In the genomic region with DNA sequence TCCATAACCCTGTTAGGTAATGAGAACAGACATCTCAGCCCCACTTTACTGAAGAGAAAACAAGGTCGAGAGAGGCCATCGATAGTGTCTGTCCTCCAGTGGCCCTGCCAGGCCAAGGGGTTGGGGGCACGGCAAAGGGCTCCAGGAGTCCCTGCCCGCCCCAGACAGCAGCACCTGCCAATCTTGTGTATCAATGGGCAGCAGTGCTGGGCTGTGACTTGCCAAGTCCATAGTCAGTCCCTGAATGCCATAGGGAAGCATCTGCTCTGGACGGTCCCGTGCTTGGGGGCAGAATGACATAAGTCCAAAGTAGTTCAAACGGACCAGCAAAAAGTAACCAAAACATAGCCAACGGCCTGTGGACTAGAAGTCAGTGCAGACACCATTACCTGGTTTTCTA, we compare ENCODE assay signal across 16 cellular contexts. TPM values are rescaled to one million over a fixed set of nuclear protein-coding genes. Genes with fewer than 3 reads are reported as not detected.
DNase-seq lines count a peak whose midpoint lies in the region; ATAC-seq and TF ChIP-seq lines count a peak whose summit lies in the region.
"Had no signal": no experiment of that assay in that cellular context is flagged by ENCODE, and none has a peak within 500 bp of the region (broad histone marks: within the 10 kb centered on the region; RNA-seq: fewer than 3 reads in every experiment).

No MANE protein-coding gene starts in this region.

- no peak for TF ChIP-seq CTCF in GM23338 (conservative IDR thresholded peaks at IDR 0.05; ENCODE audit: low read depth in 2 of 2)
- TF ChIP-seq CTCF in breast epithelium (IDR thresholded peaks at IDR 0.05) = no peak
- TF ChIP-seq CTCF in nephron progenitor cell (IDR thresholded peaks at IDR 0.05) = no peak

- H3K36me3 Mint-ChIP-seq in GM23338 (ENCODE audit: low read depth) (no peaks in the 10 kb centered on the region), nephron progenitor cell (ENCODE audit: low read depth) (no peaks in the 10 kb centered on the region)

- no peak overlapping the region for H3K4me3 Mint-ChIP-seq in GM23338
- H3K4me3 Mint-ChIP-seq in nephron progenitor cell = no peak overlapping the region
- H3K4me3 Mint-ChIP-seq: H9 had no signal

- no peaks in the 10 kb centered on the region for H3K36me3 ChIP-seq in GM23338 (ENCODE audit: insufficient read depth)
- no peaks in the 10 kb centered on the region for H3K36me3 ChIP-seq in breast epithelium
- H3K36me3 ChIP-seq in stomach smooth muscle (ENCODE audit: control insufficient read depth in 2 of 2, insufficient read depth in 2 of 2, low read length in 2 of 2) = peaks cover 0 to 3% of the 10 kb centered on the region in 2 donors

- H2AFZ ChIP-seq in GM23338 = no peak overlapping the region

- 0 out of 2 replicates have a peak, but pooled peaks cover 9% of the 10 kb centered on the region for H3F3A ChIP-seq in GM23338 (replicated peaks; ENCODE audit: low read depth)

- TF ChIP-seq POLR2A in breast epithelium (IDR thresholded peaks at IDR 0.05) = no peak

- H3K4me3 ChIP-seq in GM23338 = no peak overlapping the region
- no peak overlapping the region for H3K4me3 ChIP-seq in breast epithelium
- H3K4me3 ChIP-seq in stomach smooth muscle (ENCODE audit: low read length in 2 of 2) = no peak overlapping the region

- no peak for ATAC-seq in GM23338

- peaks cover 85% of the 10 kb centered on the region for H3K79me2 ChIP-seq in GM23338 (replicated peaks; ENCODE audit: insufficient read depth)

- H3K27ac Mint-ChIP-seq in GM23338 = peak overlapping the region; percentile 23; the same call in 1 of the 2 replicates
- H3K27ac Mint-ChIP-seq in nephron progenitor cell = peak overlapping the region; percentile 44

- peaks cover 8% of the 10 kb centered on the region; the same call in 1 of the 2 replicates for H4K20me1 ChIP-seq in GM23338 (replicated peaks; ENCODE audit: insufficient read depth)

- H3K9me2 ChIP-seq in GM23338 (ENCODE audit: insufficient read depth) = no peaks in the 10 kb centered on the region

- intact Hi-C loops in breast epithelium (cut with DNase I; ENCODE audit: low total_unique reads) = no loop called here

- no peak for DNase-seq in GM23338 (ENCODE audit: low spot score)
- DNase-seq in breast epithelium (ENCODE audit: low spot score in 2 of 2) = no peak
- DNase-seq in nephron progenitor cell = no peak
- no peak for DNase-seq in germinal center (ENCODE audit: low spot score)
- no peak for DNase-seq in KBM-7
- DNase-seq in stimulated activated naive CD4-positive, alpha-beta T cell treated with Interleukin-2 at 50 U/mL for 16 hours (lab: John Stamatoyannopoulos, UW) = no peak
- DNase-seq in stimulated activated CD4-positive, alpha-beta T cell treated with anti-CD3 and anti-CD28 coated beads, Interleukin-2, amount 100 ng/mL, for 24 hours = no peak
- DNase-seq: DMS153, H9, Kasumi-1, NCI-H1417, NCI-H1930, NCI-H2171, NCI-H774, SHP77 treated with DMSO at 0.1 percent for 48 hours had no signal

- H3K27ac ChIP-seq in GM23338 (ENCODE audit: low read depth) (peak overlapping the region; percentile 78), breast epithelium (peak overlapping the region; percentile 91 to 94), stomach smooth muscle (ENCODE audit: low read length) (peak overlapping the region; percentile 64)

- in situ Hi-C loops in KBM-7 (cut with MboI; ENCODE audit: low pct_unique_long_range_greater_than_20kb, low sequenced_read_pairs) = no loop called here

- no peaks in the 10 kb centered on the region for H3K9me3 Mint-ChIP-seq in GM23338
- no peaks in the 10 kb centered on the region for H3K9me3 Mint-ChIP-seq in nephron progenitor cell
- H3K9me3 Mint-ChIP-seq: H9 had no signal

- H3K4me2 ChIP-seq in GM23338 = no peak overlapping the region

- H3K27me3 Mint-ChIP-seq in GM23338 (ENCODE audit: insufficient read depth, low read depth, poor library complexity) (peaks cover 23% of the 10 kb centered on the region), nephron progenitor cell (ENCODE audit: low read depth, poor library complexity) (peaks cover 3% of the 10 kb centered on the region)

- H3K4me1 ChIP-seq in GM23338 (ENCODE audit: insufficient read depth) = peaks cover 43% of the 10 kb centered on the region
- H3K4me1 ChIP-seq in breast epithelium = peaks cover 13 to 33% of the 10 kb centered on the region in 2 donors
- peaks cover 79% of the 10 kb centered on the region for H3K4me1 ChIP-seq in stomach smooth muscle (ENCODE audit: control insufficient read depth, insufficient read depth, low read length)

- H3K9ac ChIP-seq in stomach smooth muscle (ENCODE audit: low read length in 2 of 2) = no peak overlapping the region

- H3K9me3 ChIP-seq in breast epithelium = no peaks in the 10 kb centered on the region
- H3K9me3 ChIP-seq in stomach smooth muscle (ENCODE audit: control insufficient read depth in 2 of 2, low read length in 2 of 2) = no peaks in the 10 kb centered on the region

- H3K27me3 ChIP-seq in GM23338 (ENCODE audit: insufficient read depth) (no peaks in the 10 kb centered on the region), breast epithelium (no peaks in the 10 kb centered on the region), stomach smooth muscle (ENCODE audit: control insufficient read depth in 1 of 2, insufficient read depth in 2 of 2, low read length in 2 of 2) (no peaks in the 10 kb centered on the region)

- H3K4me1 Mint-ChIP-seq in GM23338 = peaks cover 69% of the 10 kb centered on the region
- H3K4me1 Mint-ChIP-seq in nephron progenitor cell = peaks cover 74% of the 10 kb centered on the region

TF ChIP-seq in GM23338, 12 proteins besides CTCF, POLR2A, EP300 and RAD21 (continues in another document):
- TF ChIP-seq, protein P1, sequence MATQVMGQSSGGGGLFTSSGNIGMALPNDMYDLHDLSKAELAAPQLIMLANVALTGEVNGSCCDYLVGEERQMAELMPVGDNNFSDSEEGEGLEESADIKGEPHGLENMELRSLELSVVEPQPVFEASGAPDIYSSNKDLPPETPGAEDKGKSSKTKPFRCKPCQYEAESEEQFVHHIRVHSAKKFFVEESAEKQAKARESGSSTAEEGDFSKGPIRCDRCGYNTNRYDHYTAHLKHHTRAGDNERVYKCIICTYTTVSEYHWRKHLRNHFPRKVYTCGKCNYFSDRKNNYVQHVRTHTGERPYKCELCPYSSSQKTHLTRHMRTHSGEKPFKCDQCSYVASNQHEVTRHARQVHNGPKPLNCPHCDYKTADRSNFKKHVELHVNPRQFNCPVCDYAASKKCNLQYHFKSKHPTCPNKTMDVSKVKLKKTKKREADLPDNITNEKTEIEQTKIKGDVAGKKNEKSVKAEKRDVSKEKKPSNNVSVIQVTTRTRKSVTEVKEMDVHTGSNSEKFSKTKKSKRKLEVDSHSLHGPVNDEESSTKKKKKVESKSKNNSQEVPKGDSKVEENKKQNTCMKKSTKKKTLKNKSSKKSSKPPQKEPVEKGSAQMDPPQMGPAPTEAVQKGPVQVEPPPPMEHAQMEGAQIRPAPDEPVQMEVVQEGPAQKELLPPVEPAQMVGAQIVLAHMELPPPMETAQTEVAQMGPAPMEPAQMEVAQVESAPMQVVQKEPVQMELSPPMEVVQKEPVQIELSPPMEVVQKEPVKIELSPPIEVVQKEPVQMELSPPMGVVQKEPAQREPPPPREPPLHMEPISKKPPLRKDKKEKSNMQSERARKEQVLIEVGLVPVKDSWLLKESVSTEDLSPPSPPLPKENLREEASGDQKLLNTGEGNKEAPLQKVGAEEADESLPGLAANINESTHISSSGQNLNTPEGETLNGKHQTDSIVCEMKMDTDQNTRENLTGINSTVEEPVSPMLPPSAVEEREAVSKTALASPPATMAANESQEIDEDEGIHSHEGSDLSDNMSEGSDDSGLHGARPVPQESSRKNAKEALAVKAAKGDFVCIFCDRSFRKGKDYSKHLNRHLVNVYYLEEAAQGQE (IDR thresholded peaks at IDR 0.05; ENCODE audit: unreplicated experiment) = no peak
- TF ChIP-seq NANOG (IDR thresholded peaks at IDR 0.05; ENCODE audit: borderline replicate concordance) (no peak), ETS1 (IDR thresholded peaks at IDR 0.05) (no peak), ZNF114 (CRISPR knock-in tag; IDR thresholded peaks at IDR 0.05) (no peak), ZNF331 (CRISPR knock-in tag; IDR thresholded peaks at IDR 0.05; ENCODE audit: low read depth) (no peak), POLR2AphosphoS5 (IDR thresholded peaks at IDR 0.05; ENCODE audit: low read depth) (no peak), JUNB (IDR thresholded peaks at IDR 0.05; ENCODE audit: unreplicated experiment) (no peak), STAT1 (IDR thresholded peaks at IDR 0.05; ENCODE audit: unreplicated experiment) (no peak), EZH2phosphoT487 (IDR thresholded peaks at IDR 0.05; ENCODE audit: unreplicated experiment) (no peak)

RNA-seq across cellular contexts. Expression of gene DLG5, which starts 33.2 kb away (rescaled TPM):
- 50.8 and 66.6 TPM in 2 replicates for total RNA-seq in GM23338 (2014; rRNA removed; shearing (Covaris generic))
- 6.0 and 7.4 TPM in 2 replicates for polyA plus RNA-seq in GM23338 (2016; fragmentation: Nextera tagmentation; extraction: Ambion mirVana)
- total RNA-seq in breast epithelium = 100 to 1,000 TPM in 2 of 3 donors, 10 to 100 TPM in 1; 43.0 to 192 (median 138) TPM
